19 cellular contexts compared by ENCODE assay signal in genomic region chr1:172855841-172856382, GRCh38.
DNase-seq lines count a peak whose midpoint lies in the region; ATAC-seq, FAIRE-seq and TF ChIP-seq lines count a peak whose summit lies in the region.
"Had no signal": no experiment of that assay in that cellular context is flagged by ENCODE, and none has a peak within 500 bp of the region (broad histone marks: within the 10 kb centered on the region; RNA-seq: fewer than 3 reads in every experiment).

No MANE protein-coding gene starts in this region.

- H3K36me3 ChIP-seq in H1 (ENCODE audit: control insufficient read depth in 2 of 4, insufficient read depth in 4 of 4, low read length in 3 of 4) (no peaks in the 10 kb centered on the region), mesenchymal stem cell (ENCODE audit: control insufficient read depth in 1 of 2, insufficient read depth in 2 of 2, low read depth in 1 of 2, low read length in 2 of 2) (no peaks in the 10 kb centered on the region), Karpas-422 (ENCODE audit: insufficient read depth, low read length) (no peaks in the 10 kb centered on the region)

- H3K36me3 Mint-ChIP-seq in nephron progenitor cell (ENCODE audit: low read depth) = no peaks in the 10 kb centered on the region

- H3K27me3 ChIP-seq in H1 (replicated peaks in 1 of 4; ENCODE audit: control insufficient read depth in 3 of 4, extremely low read depth in 1 of 4, insufficient read depth in 3 of 4, low read length in 3 of 4) (no peaks in the 10 kb centered on the region), mesenchymal stem cell (ENCODE audit: control insufficient read depth in 1 of 2, insufficient read depth in 1 of 2, low read length in 2 of 2) (peaks cover 0 to 3% of the 10 kb centered on the region in 2 experiments), Karpas-422 (ENCODE audit: low read length) (no peaks in the 10 kb centered on the region)

- no peak overlapping the region for H4K5ac ChIP-seq in H1 (ENCODE audit: insufficient read length, low read depth, low read length)

- no peaks in the 10 kb centered on the region for H3K9me3 ChIP-seq in H1 (ENCODE audit: insufficient read depth in 2 of 2, low read depth in 1 of 2, low read length in 1 of 2)
- H3K9me3 ChIP-seq in mesenchymal stem cell (ENCODE audit: control insufficient read depth, low read length) = no peaks in the 10 kb centered on the region
- no peaks in the 10 kb centered on the region for H3K9me3 ChIP-seq in Karpas-422 (ENCODE audit: low read length)
- H3K9me3 ChIP-seq: A549 had no signal

- no peak overlapping the region for H2BK5ac ChIP-seq in H1 (ENCODE audit: low read depth, low read length)
- no peak overlapping the region for H2BK5ac ChIP-seq in mesenchymal stem cell (ENCODE audit: low read depth, low read length, poor library complexity, severe bottlenecking)

- H2BK15ac ChIP-seq in H1 (ENCODE audit: low read length) (no peak overlapping the region), mesenchymal stem cell (ENCODE audit: low read depth, poor library complexity, severe bottlenecking) (peak overlapping the region; percentile 80)

- no peak overlapping the region for H3K27ac Mint-ChIP-seq in nephron progenitor cell
- H3K27ac Mint-ChIP-seq: CD4-positive, alpha-beta T cell; H9 had no signal

- H3K4me3 ChIP-seq in H1 (ENCODE audit: extremely low read depth in 1 of 4, insufficient read depth in 2 of 4, low read depth in 3 of 4, low read length in 4 of 4) (no peak overlapping the region), mesenchymal stem cell (ENCODE audit: insufficient read depth in 1 of 2, low read depth in 1 of 2, low read length in 2 of 2) (no peak overlapping the region), Karpas-422 (ENCODE audit: low read length) (no peak overlapping the region)
- H3K4me3 ChIP-seq: A549, GM12878 had no signal

- CTCF ChIA-PET in H1 (lab: Charles Lee; ENCODE audit: partially characterized antibody) = interaction anchor here (0.9 to 1.0 kb wide), 2 partner anchors 31 to 110 kb away, joined by 4 read pairs; no protein-coding TSS in a partner anchor

- TF ChIP-seq RAD21 in H1 (IDR thresholded peaks at IDR 0.05 in 1 of 2, conservative IDR thresholded peaks at IDR 0.05 in 1 of 2; ENCODE audit: low read depth in 2 of 2, low read length in 2 of 2) = no peak

- ATAC-seq in Right ventricle myocardium inferior = no peak
- no peak for ATAC-seq in GM21381 (IDR thresholded peaks at IDR 0.05; ENCODE audit: unreplicated experiment)
- ATAC-seq: A549, GM12878 had no signal

- no peaks in the 10 kb centered on the region for H3K27me3 Mint-ChIP-seq in nephron progenitor cell (ENCODE audit: low read depth, poor library complexity)
- H3K27me3 Mint-ChIP-seq: CD4-positive, alpha-beta T cell had no signal

- H3K23ac ChIP-seq in H1 (ENCODE audit: insufficient read length) (no peak overlapping the region), mesenchymal stem cell (ENCODE audit: low read length in 2 of 2) (no peak overlapping the region)

- no peaks in the 10 kb centered on the region for H3K79me2 ChIP-seq in H1 (ENCODE audit: control insufficient read depth in 1 of 2, insufficient read depth in 2 of 2, low read length in 2 of 2)
- no peaks in the 10 kb centered on the region for H3K79me2 ChIP-seq in Karpas-422 (ENCODE audit: low read length)

- intact Hi-C loops in Right ventricle myocardium inferior (cut with DNase I) = no loop called here
- intact Hi-C loops in cardiac septum (cut with DNase I) = no loop called here

- no peak for TF ChIP-seq CTCF in H1 (IDR thresholded peaks at IDR 0.05; ENCODE audit: control extremely low read depth in 1 of 3, insufficient read depth in 1 of 3, low read depth in 1 of 3, low read length in 3 of 3)
- no peak for TF ChIP-seq CTCF in nephron progenitor cell (IDR thresholded peaks at IDR 0.05)

- H4K20me1 ChIP-seq in H1 (replicated peaks in 1 of 2; ENCODE audit: control insufficient read depth in 1 of 2, insufficient read depth in 2 of 2, low read length in 2 of 2) (no peaks in the 10 kb centered on the region), Karpas-422 (ENCODE audit: insufficient read depth, low read depth, low read length) (no peaks in the 10 kb centered on the region)

- POLR2A ChIA-PET in H1 (lab: Charles Lee; ENCODE audit: partially characterized antibody) = no interaction called here

- no peak overlapping the region for H3K4me3 Mint-ChIP-seq in nephron progenitor cell
- H3K4me3 Mint-ChIP-seq: CD4-positive, alpha-beta T cell; H9 had no signal

- H2BK12ac ChIP-seq in H1 (ENCODE audit: low read depth, low read length) (no peak overlapping the region), mesenchymal stem cell (ENCODE audit: low read length in 2 of 2) (peak overlapping the region in 1 of 2 experiments; percentile 37)

- H3K4me1 ChIP-seq in H1 (replicated peaks in 1 of 4; ENCODE audit: control insufficient read depth in 3 of 4, insufficient read depth in 4 of 4, low read length in 3 of 4) = no peaks in the 10 kb centered on the region
- H3K4me1 ChIP-seq in mesenchymal stem cell (ENCODE audit: control insufficient read depth, insufficient read depth, low read depth, low read length) = peaks cover 3% of the 10 kb centered on the region
- peaks cover 2% of the 10 kb centered on the region; the same call in 1 of the 2 replicates for H3K4me1 ChIP-seq in Karpas-422 (ENCODE audit: low read length)

- no peak for TF ChIP-seq POLR2A in H1 (IDR thresholded peaks at IDR 0.05; ENCODE audit: control extremely low read depth in 1 of 2, low read depth in 2 of 2, low read length in 2 of 2)

- H2AFZ ChIP-seq in H1 (ENCODE audit: low read length) (0 out of 2 replicates have a peak overlapping the region, but pooled peaks have one; percentile 67), mesenchymal stem cell (ENCODE audit: low read depth, low read length) (no peak overlapping the region), Karpas-422 (ENCODE audit: low read length) (no peak overlapping the region)

- H3K9me3 Mint-ChIP-seq in nephron progenitor cell = peaks cover 21% of the 10 kb centered on the region
- H3K9me3 Mint-ChIP-seq: CD4-positive, alpha-beta T cell had no signal

- H2BK20ac ChIP-seq in H1 (ENCODE audit: low read length) = no peak overlapping the region

- no peak overlapping the region for H3K14ac ChIP-seq in H1 (ENCODE audit: insufficient read length)
- H3K14ac ChIP-seq in mesenchymal stem cell (ENCODE audit: low read length in 2 of 2) = no peak overlapping the region

- H3K9ac ChIP-seq in H1 (replicated peaks in 1 of 4; ENCODE audit: extremely low read depth in 1 of 4, low read depth in 3 of 4, low read length in 3 of 4) (no peak overlapping the region), mesenchymal stem cell (ENCODE audit: low read length) (no peak overlapping the region), Karpas-422 (ENCODE audit: low read length) (no peak overlapping the region)

- no peak overlapping the region for H3K4me2 ChIP-seq in H1 (ENCODE audit: insufficient read depth in 1 of 2, low read depth in 2 of 2, low read length in 2 of 2)
- H3K4me2 ChIP-seq in mesenchymal stem cell (ENCODE audit: low read length, poor library complexity, severe bottlenecking) = no peak overlapping the region
- no peak overlapping the region for H3K4me2 ChIP-seq in Karpas-422 (ENCODE audit: low read depth, low read length, poor library complexity, severe bottlenecking)
- H3K4me2 ChIP-seq: A549 had no signal

- H2BK120ac ChIP-seq in H1 (replicated peaks; ENCODE audit: low read depth, low read length) = no peak overlapping the region
- peak overlapping the region; percentile 3 for H2BK120ac ChIP-seq in mesenchymal stem cell (ENCODE audit: low read depth, low read length)

- TF ChIP-seq EP300 in H1 (IDR thresholded peaks at IDR 0.05; ENCODE audit: borderline replicate concordance in 1 of 2, low read depth in 2 of 2, low read length in 2 of 2) = no peak

- H4K8ac ChIP-seq in H1 (ENCODE audit: extremely low read depth, insufficient read depth, low read length) (no peak overlapping the region), mesenchymal stem cell (ENCODE audit: low read length) (peak overlapping the region; percentile 61)

- no peak overlapping the region for H2AK5ac ChIP-seq in H1 (ENCODE audit: low read depth, low read length)
- peak overlapping the region; percentile 47 for H2AK5ac ChIP-seq in mesenchymal stem cell (ENCODE audit: low read length, severe bottlenecking)

- H3K27ac ChIP-seq in H1 (ENCODE audit: low read depth, low read length) (no peak overlapping the region), mesenchymal stem cell (ENCODE audit: low read length, poor library complexity, severe bottlenecking) (no peak overlapping the region), Karpas-422 (ENCODE audit: low read length) (no peak overlapping the region)
- H3K27ac ChIP-seq: 22Rv1, A549, C4-2B had no signal

- no peak overlapping the region for H4K91ac ChIP-seq in H1 (replicated peaks; ENCODE audit: insufficient read length, low read length)
- no peak overlapping the region for H4K91ac ChIP-seq in mesenchymal stem cell (ENCODE audit: low read length)

- 93% methylated on average over 11 of the region's 11 CpGs; no CpG with 5 or more reads in 1 of the 2 experiments for WGBS in H1 (ENCODE audit: extremely low coverage in 1 of 2, insufficient coverage in 1 of 2, insufficient read length in 1 of 2, insufficient replicate concordance in 2 of 2, low coverage in 1 of 2, low lambda C conversion rate in 2 of 2, missing lambda C conversion rate in 1 of 2), 2 experiments
- 87% methylated on average over 9 of the region's 11 CpGs for WGBS in mesenchymal stem cell

- no peak overlapping the region for H3K4ac ChIP-seq in H1 (replicated peaks; ENCODE audit: insufficient read length, low read depth, low read length)
- H3K4ac ChIP-seq in mesenchymal stem cell (ENCODE audit: low read depth in 1 of 2, low read length in 2 of 2) = peak overlapping the region in 1 of 2 experiments; percentile 4

- H3K79me1 ChIP-seq in H1 (ENCODE audit: low read depth, low read length) (no peaks in the 10 kb centered on the region), mesenchymal stem cell (replicated peaks; ENCODE audit: low read length, poor library complexity, severe bottlenecking) (no peaks in the 10 kb centered on the region)

- H3K18ac ChIP-seq in H1 (ENCODE audit: extremely low read depth, low read length) = no peak overlapping the region
- H3K18ac ChIP-seq in mesenchymal stem cell (ENCODE audit: low read depth in 1 of 2, low read length in 2 of 2) = peak overlapping the region in 1 of 2 experiments; percentile 11

- no peak overlapping the region for H3K56ac ChIP-seq in H1 (replicated peaks; ENCODE audit: insufficient read length, low read depth, low read length)

- DNase-seq in Right ventricle myocardium inferior (ENCODE audit: missing footprints) (peak; percentile 56), cardiac septum (ENCODE audit: low spot score) (no peak), H1 (ENCODE audit: low read depth in 1 of 2, low spot score in 2 of 2) (no peak), mesenchymal stem cell (no peak), nephron progenitor cell (peak; percentile 47), Karpas-422 (no peak)
- no peak for DNase-seq in activated CD4-positive, CD25-positive, alpha-beta regulatory T cell treated with anti-CD3 and anti-CD28 coated beads, Interleukin-2, amount 50 U/mL, for 72 hours
- DNase-seq: AML-193; CD4-positive, alpha-beta T cell; DMS79 treated with DMSO at 0.1 percent for 48 hours; GF-D8; GOT3; H9 had no signal

- H3K9me2 ChIP-seq in Karpas-422 (replicated peaks; ENCODE audit: insufficient read depth, low read length) = no peaks in the 10 kb centered on the region

- no peaks in the 10 kb centered on the region for H3K23me2 ChIP-seq in H1 (ENCODE audit: low read depth, low read length)

- H3K4me1 Mint-ChIP-seq in nephron progenitor cell = peaks cover 17% of the 10 kb centered on the region

- FAIRE-seq in H1 (lab: Jason Lieb, UNC) = no peak
- FAIRE-seq: A549, GM12878, GM19239 had no signal

Comparison
In these comparisons a context has a peak if more than half of its experiments do, and no peak if none do; other contexts are left out.
1. DNase-seq: peak in Right ventricle myocardium inferior (single experiment) and nephron progenitor cell (single experiment); none in cardiac septum (single experiment), H1 (0 of 2), mesenchymal stem cell (single experiment), Karpas-422 (single experiment) and activated CD4-positive, CD25-positive, alpha-beta regulatory T cell treated with anti-CD3 and anti-CD28 coated beads, Interleukin-2, amount 50 U/mL, for 72 hours (single experiment).